In the genomic region with DNA sequence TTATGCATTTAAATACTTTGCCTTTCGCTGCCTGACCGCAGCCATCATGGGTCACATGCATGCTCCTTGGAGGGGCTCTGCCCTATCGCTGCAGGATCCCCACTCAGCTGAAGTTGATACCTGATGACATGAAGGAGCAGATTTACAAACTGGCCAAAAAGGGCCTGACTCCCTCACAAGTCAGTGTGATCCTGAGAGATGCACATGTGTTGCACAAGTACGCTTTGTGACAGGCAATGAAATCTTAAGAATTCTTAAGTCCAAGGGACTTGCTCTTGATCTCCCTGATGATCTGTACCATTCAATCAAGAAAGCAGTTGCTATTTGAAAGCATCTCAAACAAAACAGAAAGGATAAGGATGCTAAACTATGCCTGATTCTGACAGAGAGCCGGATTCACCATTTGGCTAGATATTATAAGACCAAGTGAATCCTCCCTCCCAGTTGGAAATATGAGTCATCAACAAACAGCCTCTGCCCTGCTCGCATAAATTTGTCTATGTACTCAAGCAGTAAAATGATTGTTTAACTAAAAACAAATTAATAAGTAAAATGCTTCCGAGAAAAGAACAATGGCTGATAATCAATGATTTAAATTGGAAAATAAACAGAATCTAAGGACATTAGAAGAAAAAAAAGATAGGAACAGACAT, we compare ENCODE assay signal across 13 cellular contexts. TPM values are rescaled to one million over a fixed set of nuclear protein-coding genes. Genes with fewer than 3 reads are reported as not detected.
DNase-seq lines count a peak whose midpoint lies in the region; ATAC-seq and TF ChIP-seq lines count a peak whose summit lies in the region.
"Had no signal": no experiment of that assay in that cellular context is flagged by ENCODE, and none has a peak within 500 bp of the region (broad histone marks: within the 10 kb centered on the region; RNA-seq: fewer than 3 reads in every experiment).

No MANE protein-coding gene starts in this region.

- TF ChIP-seq POLR2A in HCT116 (IDR thresholded peaks at IDR 0.05; ENCODE audit: borderline replicate concordance, extremely low read depth, insufficient read depth, insufficient read length), result no peak

- H3K27me3 ChIP-seq in HCT116 (ENCODE audit: insufficient read depth, low read length) (no peaks in the 10 kb centered on the region), SK-N-SH (ENCODE audit: insufficient read depth) (no peaks in the 10 kb centered on the region)

- no peak overlapping the region for H3K4me3 Mint-ChIP-seq in activated naive CD4-positive, alpha-beta T cell treated with anti-CD3 and anti-CD28 coated beads for 36 hours
- H3K4me3 Mint-ChIP-seq: endodermal cell; stimulated activated naive CD8-positive, alpha-beta T cell treated with anti-CD3 and anti-CD28 coated beads, Interleukin-15, amount 100 ng/mL, for 72 hours had no signal

- H2AFZ ChIP-seq in HCT116 (ENCODE audit: low read depth, low read length, poor library complexity, severe bottlenecking) (peak overlapping the region; percentile 24), SK-N-SH (ENCODE audit: low read depth) (peak overlapping the region; percentile 19; the same call in 1 of the 2 replicates)

- peaks cover 8% of the 10 kb centered on the region for H3K9me3 Mint-ChIP-seq in activated naive CD4-positive, alpha-beta T cell treated with anti-CD3 and anti-CD28 coated beads for 36 hours

- no peak overlapping the region for H3K4me3 ChIP-seq in HCT116 (replicated peaks in 1 of 2; ENCODE audit: low read depth in 1 of 2, low read length in 2 of 2)
- no peak overlapping the region for H3K4me3 ChIP-seq in SK-N-SH (ENCODE audit: low read depth in 2 of 2, low read length in 1 of 2)

- ATAC-seq in HCT116 (peak; percentile 61), HG02571 (IDR thresholded peaks at IDR 0.05; ENCODE audit: unreplicated experiment) (no peak)
- ATAC-seq: stimulated activated naive CD8-positive, alpha-beta T cell treated with anti-CD3 and anti-CD28 coated beads, Interleukin-15, amount 100 ng/mL, for 72 hours had no signal

- DNase-seq in ACHN (peak; percentile 6), HCT116 (ENCODE audit: low read depth, low spot score) (no peak), SK-N-SH (no peak), iris pigment epithelial cell (ENCODE audit: low read depth) (peak; percentile 57), caudate nucleus (lab: John Stamatoyannopoulos, UW) (no peak), superior temporal gyrus (ENCODE audit: extremely low spot score) (no peak)
- DNase-seq in activated naive CD4-positive, alpha-beta T cell treated with anti-CD3 and anti-CD28 coated beads for 36 hours, result no peak
- DNase-seq: BE2C; DMS79 treated with DMSO at 0.1 percent for 48 hours; endodermal cell; MV-4-11; stimulated activated naive CD8-positive, alpha-beta T cell treated with anti-CD3 and anti-CD28 coated beads, Interleukin-15, amount 100 ng/mL, for 72 hours had no signal

- no peaks in the 10 kb centered on the region for H3K9me2 ChIP-seq in HCT116 (ENCODE audit: insufficient read depth)
- no peaks in the 10 kb centered on the region for H3K9me2 ChIP-seq in SK-N-SH

- H3K4me1 ChIP-seq in HCT116 (ENCODE audit: control insufficient read depth in 1 of 2, insufficient read depth in 2 of 2, low read length in 2 of 2) (peaks cover 0 to 11% of the 10 kb centered on the region in 2 experiments; a peak in 2 of 4 replicates), SK-N-SH (ENCODE audit: control insufficient read depth in 1 of 2, insufficient read depth in 2 of 2, low read depth in 1 of 2, low read length in 1 of 2) (no peaks in the 10 kb centered on the region)
- H3K4me1 ChIP-seq: BE2C had no signal

- H4K20me1 ChIP-seq in HCT116 (ENCODE audit: insufficient read depth), result no peaks in the 10 kb centered on the region
- H4K20me1 ChIP-seq in SK-N-SH (ENCODE audit: insufficient read depth), result no peaks in the 10 kb centered on the region

- no peaks in the 10 kb centered on the region for H3K79me2 ChIP-seq in HCT116 (ENCODE audit: insufficient read depth, low read length)
- no peaks in the 10 kb centered on the region for H3K79me2 ChIP-seq in SK-N-SH (ENCODE audit: insufficient read depth)

- peak overlapping the region; percentile 26; the same call in 1 of the 2 replicates for H3K4me2 ChIP-seq in HCT116 (ENCODE audit: low read length)
- H3K4me2 ChIP-seq in SK-N-SH, result no peak overlapping the region

- RAD21 ChIA-PET in HCT116 (lab: Charles Lee; ENCODE audit: low non-redundant PET in 1 of 2, low total read pairs in 2 of 2, uncharacterized antibody in 2 of 2, unreplicated experiment in 2 of 2), result interaction anchor here in 1 of 2 experiments (0.5 kb wide), 1 partner anchor 232 kb away, joined by 4 read pairs; no protein-coding TSS in a partner anchor

- H3K9me3 ChIP-seq in HCT116 (ENCODE audit: control insufficient read depth in 1 of 2, insufficient read depth in 1 of 2, low read depth in 1 of 2, low read length in 2 of 2), result peaks cover 6% of the 10 kb centered on the region in 2 experiments; a peak in 2 of 4 replicates
- H3K9me3 ChIP-seq in SK-N-SH, result no peaks in the 10 kb centered on the region

- intact Hi-C loops in HCT116 (cut with micrococcal nuclease), result no loop called here
- intact Hi-C loops in activated naive CD4-positive, alpha-beta T cell treated with anti-CD3 and anti-CD28 coated beads for 36 hours (cut with micrococcal nuclease), result no loop called here

- in situ Hi-C loops in ACHN (cut with HindIII; ENCODE audit: low pct_ligation_motif_present, low pct_unique_long_range_greater_than_20kb, low sequenced_read_pairs), result no loop called here

- H3K27ac Mint-ChIP-seq in activated naive CD4-positive, alpha-beta T cell treated with anti-CD3 and anti-CD28 coated beads for 36 hours, result no peak overlapping the region
- H3K27ac Mint-ChIP-seq: endodermal cell had no signal

- no peak for TF ChIP-seq RAD21 in HCT116 (IDR thresholded peaks at IDR 0.05; ENCODE audit: low read depth)
- TF ChIP-seq RAD21 in SK-N-SH (IDR thresholded peaks at IDR 0.05; ENCODE audit: low read length), result no peak

- H3K27ac ChIP-seq in HCT116 (ENCODE audit: low read depth, low read length), result no peak overlapping the region
- no peak overlapping the region for H3K27ac ChIP-seq in SK-N-SH (ENCODE audit: low read depth in 2 of 2, low read length in 1 of 2)
- H3K27ac ChIP-seq in caudate nucleus (ENCODE audit: low read depth, low read length), result no peak overlapping the region

- BruUV-seq in HCT116 (replicated peaks; lab: Mats Ljungman, UMichigan), result no TSS peak

- no peaks in the 10 kb centered on the region for H3K27me3 Mint-ChIP-seq in activated naive CD4-positive, alpha-beta T cell treated with anti-CD3 and anti-CD28 coated beads for 36 hours (ENCODE audit: low read depth)
- H3K27me3 Mint-ChIP-seq: stimulated activated naive CD8-positive, alpha-beta T cell treated with anti-CD3 and anti-CD28 coated beads, Interleukin-15, amount 100 ng/mL, for 72 hours had no signal

- no peak for TF ChIP-seq CTCF in HCT116 (IDR thresholded peaks at IDR 0.05 in 2 of 3, conservative IDR thresholded peaks at IDR 0.05 in 1 of 3; ENCODE audit: borderline replicate concordance in 1 of 3, insufficient read depth in 1 of 3, low read depth in 2 of 3, low read length in 2 of 3)
- no peak for TF ChIP-seq CTCF in SK-N-SH (IDR thresholded peaks at IDR 0.05)

- CTCF ChIA-PET in HCT116 (lab: Charles Lee) (no interaction called here), SK-N-SH (lab: Yijun Ruan, JAX) (interaction anchor here (0.8 to 1.4 kb wide), 3 partner anchors 22 to 84 kb away, joined by 3 to 4 read pairs (median 3); no protein-coding TSS in a partner anchor)
- CTCF ChIA-PET in activated naive CD4-positive, alpha-beta T cell treated with anti-CD3 and anti-CD28 coated beads for 36 hours (lab: Charles Lee), result interaction anchor here (0.6 to 1.0 kb wide), 2 partner anchors 36 to 275 kb away, joined by 3 to 4 read pairs; no protein-coding TSS in a partner anchor

- H3K9ac ChIP-seq in HCT116 (ENCODE audit: low read length), result no peak overlapping the region
- H3K9ac ChIP-seq in SK-N-SH, result no peak overlapping the region

- no peaks in the 10 kb centered on the region for H3K36me3 Mint-ChIP-seq in activated naive CD4-positive, alpha-beta T cell treated with anti-CD3 and anti-CD28 coated beads for 36 hours (ENCODE audit: low read depth)

- H3F3A ChIP-seq in SK-N-SH (replicated peaks; ENCODE audit: insufficient read depth), result no peaks in the 10 kb centered on the region

- POLR2A ChIA-PET in HCT116 (lab: Charles Lee), result no interaction called here
- POLR2A ChIA-PET in SK-N-SH (lab: Yijun Ruan, JAX), result no interaction called here

- WGBS in SK-N-SH (ENCODE audit: low lambda C conversion rate), result 64% methylated on average over 7 of the region's 7 CpGs

- no peak for TF ChIP-seq EP300 in SK-N-SH (IDR thresholded peaks at IDR 0.05; ENCODE audit: borderline replicate concordance in 1 of 2, low read depth in 1 of 2, low read length in 1 of 2)

- H3K36me3 ChIP-seq in HCT116 (ENCODE audit: control insufficient read depth in 1 of 2, insufficient read depth in 2 of 2, low read length in 2 of 2) (no peaks in the 10 kb centered on the region), SK-N-SH (replicated peaks in 1 of 2; ENCODE audit: control insufficient read depth in 1 of 2, insufficient read depth in 2 of 2, low read length in 1 of 2) (no peaks in the 10 kb centered on the region)
- H3K36me3 ChIP-seq: BE2C had no signal

- H3K4me1 Mint-ChIP-seq in activated naive CD4-positive, alpha-beta T cell treated with anti-CD3 and anti-CD28 coated beads for 36 hours (ENCODE audit: low read depth), result no peaks in the 10 kb centered on the region
- H3K4me1 Mint-ChIP-seq: endodermal cell; stimulated activated naive CD8-positive, alpha-beta T cell treated with anti-CD3 and anti-CD28 coated beads, Interleukin-15, amount 100 ng/mL, for 72 hours had no signal

TF ChIP-seq in HCT116, 20 proteins besides CTCF, POLR2A, EP300 and RAD21:
- peak; percentile 12; the same call in 1 of the 2 replicates for TF ChIP-seq FOSL1 (IDR thresholded peaks at IDR 0.05; ENCODE audit: low read depth)
- no peak for TF ChIP-seq JUND (IDR thresholded peaks at IDR 0.05)
- no peak for TF ChIP-seq EGR1 (IDR thresholded peaks at IDR 0.05; ENCODE audit: low read depth)

TF ChIP-seq in SK-N-SH, 30 proteins besides CTCF, POLR2A, EP300 and RAD21:
- TF ChIP-seq FOSL2 (IDR thresholded peaks at IDR 0.05; ENCODE audit: borderline replicate concordance, low read depth) (peak; percentile 48; the same call in 1 of the 2 replicates), MXI1 (IDR thresholded peaks at IDR 0.05; ENCODE audit: low read depth, low read length) (no peak), JUND (IDR thresholded peaks at IDR 0.05) (peak; percentile 22; the same call in 1 of the 2 replicates)

RNA-seq across cellular contexts. Expression of a gene that starts 41.6 kb away (rescaled TPM):
- 167 TPM for total RNA-seq in HCT116 (2021; ENCODE audit: unreplicated experiment)
- 158 and 173 TPM in 2 replicates for polyA plus RNA-seq in HCT116 (2012)
- polyA plus RNA-seq in SK-N-SH (2012; rRNA removed), result 146 and 163 TPM in 2 replicates
- 122 and 170 TPM in 2 replicates for polyA plus RNA-seq in SK-N-SH (2012; cell fraction: cytosol; rRNA removed)
- 79.4 and 95.7 TPM in 2 replicates for polyA plus RNA-seq in SK-N-SH (2012; cell fraction: nucleus; rRNA removed)
- total RNA-seq in activated naive CD4-positive, alpha-beta T cell treated with anti-CD3 and anti-CD28 coated beads for 36 hours, result 100 to 1,000 TPM; 132 to 135 TPM

Comparison
In these comparisons a context has a peak if more than half of its experiments do, and no peak if none do; other contexts are left out.
1. DNase-seq: peak in ACHN (single experiment) and iris pigment epithelial cell (single experiment); none in HCT116 (single experiment), SK-N-SH (single experiment), caudate nucleus (0 of 61), activated naive CD4-positive, alpha-beta T cell treated with anti-CD3 and anti-CD28 coated beads for 36 hours (single experiment) and superior temporal gyrus (single experiment).